In genomic region chr19:43754312-43754561, GRCh38 we compare ENCODE assay signal across 9 cellular contexts. TPM values are rescaled to one million over a fixed set of nuclear protein-coding genes. Genes with fewer than 3 reads are reported as not detected.
A peak's percentile ranks its signal among the peaks of the same experiment; 100 is the strongest.
DNase-seq lines count a peak whose midpoint lies in the region; ATAC-seq, FAIRE-seq and TF ChIP-seq lines count a peak whose summit lies in the region.
"Had no signal": no experiment of that assay in that cellular context is flagged by ENCODE, and none has a peak within 500 bp of the region (broad histone marks: within the 10 kb centered on the region; RNA-seq: fewer than 3 reads in every experiment).

No MANE protein-coding gene starts in this region.

- H3K27me3 Mint-ChIP-seq in activated CD4-positive, alpha-beta T cell treated with anti-CD3 and anti-CD28 coated beads for 36 hours, result no peaks in the 10 kb centered on the region
- H3K27me3 Mint-ChIP-seq in activated T-helper 2 cell treated with anti-CD3 and anti-CD28 coated beads, Interferon-gamma antibody, Interleukin-2, Interleukin-4, amounts not matched to agents 10 μg/mL and 5 μg/mL and 100 μg/mL, durations not matched to agents 14 hours and 24 hours and 36 hours (ENCODE audit: low read depth), result no peaks in the 10 kb centered on the region

- H3K9ac ChIP-seq in iPS-20b (ENCODE audit: low read depth, low read length), result peak overlapping the region; percentile 96; the same call in 1 of the 2 replicates
- peak overlapping the region; percentile 68 to 90 (median 86) for H3K9ac ChIP-seq in subcutaneous abdominal adipose tissue (ENCODE audit: low read length in 5 of 5)

- H3K4me3 ChIP-seq in iPS-20b (ENCODE audit: low read length) (peak overlapping the region; percentile 89), subcutaneous abdominal adipose tissue (ENCODE audit: low read depth in 1 of 5, low read length in 5 of 5) (peak overlapping the region; percentile 79 to 89 (median 81))

- H3K9me3 Mint-ChIP-seq in activated CD4-positive, alpha-beta T cell treated with anti-CD3 and anti-CD28 coated beads for 36 hours (ENCODE audit: low read depth), result no peaks in the 10 kb centered on the region
- no peaks in the 10 kb centered on the region for H3K9me3 Mint-ChIP-seq in activated T-helper 2 cell treated with anti-CD3 and anti-CD28 coated beads, Interferon-gamma antibody, Interleukin-2, Interleukin-4, amounts not matched to agents 10 μg/mL and 5 μg/mL and 100 μg/mL, durations not matched to agents 14 hours and 24 hours and 36 hours

- H3K4me1 Mint-ChIP-seq in activated CD4-positive, alpha-beta T cell treated with anti-CD3 and anti-CD28 coated beads for 36 hours, result peaks cover 65% of the 10 kb centered on the region
- peaks cover 46% of the 10 kb centered on the region for H3K4me1 Mint-ChIP-seq in activated T-helper 2 cell treated with anti-CD3 and anti-CD28 coated beads, Interferon-gamma antibody, Interleukin-2, Interleukin-4, amounts not matched to agents 10 μg/mL and 5 μg/mL and 100 μg/mL, durations not matched to agents 14 hours and 24 hours and 36 hours (ENCODE audit: low read depth)

- intact Hi-C loops in activated CD4-positive, alpha-beta T cell treated with anti-CD3 and anti-CD28 coated beads for 36 hours (cut with DNase I, micrococcal nuclease), result loop anchor here (1.0 to 5.0 kb wide), 12 partner anchors 11 to 1797 kb away; partner anchors contain the start of genes BCL3 (in 1 of the 2), IRGQ (in 1 of the 2), PINLYP (in 1 of the 2) and RABAC1 (in 1 of the 2)
- intact Hi-C loops in activated T-helper 2 cell treated with anti-CD3 and anti-CD28 coated beads, Interferon-gamma antibody, Interleukin-2, Interleukin-4, amounts not matched to agents 10 μg/mL and 5 μg/mL and 100 μg/mL, durations not matched to agents 14 hours and 24 hours and 36 hours (cut with micrococcal nuclease), result loop anchor here (1.0 to 5.0 kb wide), 5 partner anchors 11 to 291 kb away; no protein-coding TSS in a partner anchor

- no peak for FAIRE-seq in H54 (lab: Jason Lieb, UNC)

- POLR2A ChIA-PET in activated CD4-positive, alpha-beta T cell treated with anti-CD3 and anti-CD28 coated beads for 36 hours (lab: Charles Lee), result interaction anchor here (0.5 to 4.2 kb wide), 9 partner anchors 9 to 333 kb away, joined by 3 to 41 read pairs (median 6); partner anchors contain the start of gene KCNN4

- H3K36me3 Mint-ChIP-seq in activated CD4-positive, alpha-beta T cell treated with anti-CD3 and anti-CD28 coated beads for 36 hours (ENCODE audit: low read depth), result peaks cover 55% of the 10 kb centered on the region
- H3K36me3 Mint-ChIP-seq in activated T-helper 2 cell treated with anti-CD3 and anti-CD28 coated beads, Interferon-gamma antibody, Interleukin-2, Interleukin-4, amounts not matched to agents 10 μg/mL and 5 μg/mL and 100 μg/mL, durations not matched to agents 14 hours and 24 hours and 36 hours (ENCODE audit: low read depth), result peaks cover 56% of the 10 kb centered on the region

- no peak; the same call in 1 of the 2 replicates for TF ChIP-seq POLR2A in H54 (IDR thresholded peaks at IDR 0.05; ENCODE audit: low read depth, low read length)

- no peak for DNase-seq in activated CD4-positive, alpha-beta T cell treated with anti-CD3 and anti-CD28 coated beads for 36 hours
- no peak for DNase-seq in activated CD4-positive, alpha-beta T cell treated with anti-CD3 and anti-CD28 coated beads for 4 hours
- DNase-seq in activated T-helper 2 cell treated with anti-CD3 and anti-CD28 coated beads, Interferon-gamma antibody, Interleukin-2, Interleukin-4, amounts not matched to agents 10 μg/mL and 5 μg/mL and 100 μg/mL, durations not matched to agents 14 hours and 24 hours and 36 hours (ENCODE audit: low spot score), result no peak
- DNase-seq in glomerular visceral epithelial cell (ENCODE audit: extremely low spot score), result no peak
- no peak for DNase-seq in H54 (ENCODE audit: insufficient read length, low spot score)

- no peak for ATAC-seq in activated CD4-positive, alpha-beta T cell treated with anti-CD3 and anti-CD28 coated beads for 36 hours
- ATAC-seq in HG03457 (IDR thresholded peaks at IDR 0.05; ENCODE audit: unreplicated experiment), result no peak

- H3K27me3 ChIP-seq in iPS-20b (ENCODE audit: insufficient read depth, low read length) (no peaks in the 10 kb centered on the region), subcutaneous abdominal adipose tissue (ENCODE audit: control insufficient read depth in 5 of 5, insufficient read depth in 4 of 5, low read length in 5 of 5) (no peaks in the 10 kb centered on the region)

- H3K9me3 ChIP-seq in iPS-20b (ENCODE audit: insufficient read depth, low read depth, low read length), result no peaks in the 10 kb centered on the region
- no peaks in the 10 kb centered on the region for H3K9me3 ChIP-seq in subcutaneous abdominal adipose tissue (ENCODE audit: control insufficient read depth in 5 of 5, low read length in 5 of 5)

- peaks cover 25% of the 10 kb centered on the region for H3K36me3 ChIP-seq in iPS-20b (ENCODE audit: insufficient read depth, low read depth, low read length)
- H3K36me3 ChIP-seq in subcutaneous abdominal adipose tissue (ENCODE audit: control insufficient read depth in 5 of 5, insufficient read depth in 5 of 5, low read length in 5 of 5), result peaks cover 5 to 20% (median 14%) of the 10 kb centered on the region in 5 donors

- peaks cover 7% of the 10 kb centered on the region; the same call in 1 of the 2 replicates for H3K4me1 ChIP-seq in iPS-20b (ENCODE audit: insufficient read depth, low read length)
- H3K4me1 ChIP-seq in subcutaneous abdominal adipose tissue (ENCODE audit: control insufficient read depth in 5 of 5, insufficient read depth in 5 of 5, low read length in 5 of 5), result peaks cover 4 to 38% (median 28%) of the 10 kb centered on the region in 5 donors

- H3K27ac Mint-ChIP-seq in activated CD4-positive, alpha-beta T cell treated with anti-CD3 and anti-CD28 coated beads for 36 hours, result peak overlapping the region; percentile 99
- H3K27ac Mint-ChIP-seq in activated T-helper 2 cell treated with anti-CD3 and anti-CD28 coated beads, Interferon-gamma antibody, Interleukin-2, Interleukin-4, amounts not matched to agents 10 μg/mL and 5 μg/mL and 100 μg/mL, durations not matched to agents 14 hours and 24 hours and 36 hours, result peak overlapping the region; percentile 100

- peak overlapping the region; percentile 99 for H3K4me3 Mint-ChIP-seq in activated CD4-positive, alpha-beta T cell treated with anti-CD3 and anti-CD28 coated beads for 36 hours
- peak overlapping the region; percentile 96 for H3K4me3 Mint-ChIP-seq in activated T-helper 2 cell treated with anti-CD3 and anti-CD28 coated beads, Interferon-gamma antibody, Interleukin-2, Interleukin-4, amounts not matched to agents 10 μg/mL and 5 μg/mL and 100 μg/mL, durations not matched to agents 14 hours and 24 hours and 36 hours (ENCODE audit: low read depth)

- H3K27ac ChIP-seq in iPS-20b (ENCODE audit: low read length) (peak overlapping the region; percentile 75), subcutaneous abdominal adipose tissue (ENCODE audit: low read depth, low read length) (peak overlapping the region; percentile 96)

- CTCF ChIA-PET in activated CD4-positive, alpha-beta T cell treated with anti-CD3 and anti-CD28 coated beads for 36 hours (lab: Charles Lee), result interaction anchor here (0.9 to 7.8 kb wide), 8 partner anchors 8 to 86 kb away, joined by 3 to 94 read pairs (median 6); no protein-coding TSS in a partner anchor

RNA-seq across cellular contexts. Expression of gene SMG9, which starts 0.5 kb away (rescaled TPM):
- 10 to 100 TPM; 64.4 to 65.2 TPM for total RNA-seq in activated CD4-positive, alpha-beta T cell treated with anti-CD3 and anti-CD28 coated beads for 36 hours
- total RNA-seq in activated T-helper 2 cell treated with anti-CD3 and anti-CD28 coated beads, Interferon-gamma antibody, Interleukin-2, Interleukin-4, amounts not matched to agents 10 μg/mL and 5 μg/mL and 100 μg/mL, durations not matched to agents 14 hours and 24 hours and 36 hours, result 69.1 and 73.1 TPM in 2 replicates

RNA-seq across cellular contexts. Expression of gene KCNN4, which starts 26.5 kb away (rescaled TPM):
- 100 to 1,000 TPM; 103 to 110 TPM for total RNA-seq in activated CD4-positive, alpha-beta T cell treated with anti-CD3 and anti-CD28 coated beads for 36 hours
- 98.0 and 98.7 TPM in 2 replicates for total RNA-seq in activated T-helper 2 cell treated with anti-CD3 and anti-CD28 coated beads, Interferon-gamma antibody, Interleukin-2, Interleukin-4, amounts not matched to agents 10 μg/mL and 5 μg/mL and 100 μg/mL, durations not matched to agents 14 hours and 24 hours and 36 hours

RNA-seq across cellular contexts. Expression of gene IRGC, which starts 38.4 kb away (rescaled TPM):
- total RNA-seq in activated CD4-positive, alpha-beta T cell treated with anti-CD3 and anti-CD28 coated beads for 36 hours, result not detected
- total RNA-seq in activated T-helper 2 cell treated with anti-CD3 and anti-CD28 coated beads, Interferon-gamma antibody, Interleukin-2, Interleukin-4, amounts not matched to agents 10 μg/mL and 5 μg/mL and 100 μg/mL, durations not matched to agents 14 hours and 24 hours and 36 hours, result not detected in 2 replicates
- total RNA-seq: T-helper 2 cell treated with Interferon-gamma antibody and Interleukin-4, amounts not matched to agents 100 ng/mL and 5 ng/mL, for 36 hours had no signal

RNA-seq across cellular contexts. Expression of gene LYPD5, which starts 48.0 kb away (rescaled TPM):
- total RNA-seq in activated CD4-positive, alpha-beta T cell treated with anti-CD3 and anti-CD28 coated beads for 36 hours, result 1 to 10 TPM in 1 of 2 experiments, under 1 TPM in 1; 0.86 to 1.2 TPM
- total RNA-seq in activated T-helper 2 cell treated with anti-CD3 and anti-CD28 coated beads, Interferon-gamma antibody, Interleukin-2, Interleukin-4, amounts not matched to agents 10 μg/mL and 5 μg/mL and 100 μg/mL, durations not matched to agents 14 hours and 24 hours and 36 hours, result 0.14 and 0.41 TPM in 2 replicates
